In genomic region chr19:46862504-46862835, GRCh38 we compare ENCODE assay signal across 11 cellular contexts. TPM values are rescaled to one million over a fixed set of nuclear protein-coding genes. Genes with fewer than 3 reads are reported as not detected.
A peak's percentile ranks its signal among the peaks of the same experiment; 100 is the strongest.
DNase-seq lines count a peak whose midpoint lies in the region; ATAC-seq and TF ChIP-seq lines count a peak whose summit lies in the region.
"Had no signal": no experiment of that assay in that cellular context is flagged by ENCODE, and none has a peak within 500 bp of the region (broad histone marks: within the 10 kb centered on the region; RNA-seq: fewer than 3 reads in every experiment).

No MANE protein-coding gene starts in this region.

- intact Hi-C loops in Right ventricle myocardium inferior (cut with DNase I) (loop anchor here (1.0 to 5.0 kb wide), 4 partner anchors 45 to 250 kb away; partner anchors contain the start of gene ZC3H4), upper lobe of right lung (cut with DNase I) (no loop called here)

- 27 to 34% methylated on average over 9 of the region's 9 CpGs for WGBS in lung, 2 donors

- peak in 1 of 2 donors; percentile 39 for DNase-seq in cardiac muscle cell (ENCODE audit: low read depth in 1 of 2, low spot score in 1 of 2)
- no peak for DNase-seq in Right ventricle myocardium inferior (ENCODE audit: missing footprints)
- DNase-seq in cardiac fibroblast (ENCODE audit: low read depth in 2 of 2), result peak in 1 of 2 donors; percentile 31
- DNase-seq in lung (ENCODE audit: low spot score), result no peak
- DNase-seq in upper lobe of right lung, result no peak
- DNase-seq in NCI-H1092 (lab: John Stamatoyannopoulos, UW), result no peak
- no peak for DNase-seq in NOMO-1 treated with dmso at 0.1 percent for 144 hours (lab: John Stamatoyannopoulos, UW; ENCODE audit: unreplicated experiment)
- DNase-seq: NCI-H1436 treated with DMSO at 0.1 percent for 48 hours had no signal

- H3K27ac ChIP-seq in cardiac muscle cell, result peak overlapping the region; percentile 98
- peak overlapping the region; percentile 66 to 89 for H3K27ac ChIP-seq in lung (ENCODE audit: low read depth in 1 of 2, low read length in 1 of 2)
- H3K27ac ChIP-seq in upper lobe of right lung, result peak overlapping the region; percentile 47

- ATAC-seq in Right ventricle myocardium inferior (no peak), lung (ENCODE audit: insufficient read depth, low FRiP score) (no peak), upper lobe of right lung (no peak), HG03565 (IDR thresholded peaks at IDR 0.05; ENCODE audit: unreplicated experiment) (no peak)
- ATAC-seq: esophagus mucosa, WTC11 had no signal

- H3K27me3 ChIP-seq in cardiac muscle cell (no peaks in the 10 kb centered on the region), lung (ENCODE audit: control insufficient read depth, insufficient read depth) (no peaks in the 10 kb centered on the region), upper lobe of right lung (no peaks in the 10 kb centered on the region)

- TF ChIP-seq CTCF in cardiac muscle cell (IDR thresholded peaks at IDR 0.05; ENCODE audit: low read depth, low read length) (no peak), cardiac fibroblast (IDR thresholded peaks at IDR 0.05; ENCODE audit: low read depth, low read length) (no peak), lung (IDR thresholded peaks at IDR 0.05; ENCODE audit: control extremely low read depth, extremely low read depth) (no peak), upper lobe of right lung (IDR thresholded peaks at IDR 0.05) (no peak)

- H3K4me1 ChIP-seq in cardiac muscle cell (ENCODE audit: low read depth), result peaks cover 31% of the 10 kb centered on the region
- peaks cover 15 to 19% of the 10 kb centered on the region in 2 donors for H3K4me1 ChIP-seq in lung (ENCODE audit: control insufficient read depth in 2 of 2, insufficient read depth in 2 of 2, low read length in 2 of 2)
- H3K4me1 ChIP-seq in upper lobe of right lung, result peaks cover 57% of the 10 kb centered on the region

- no peaks in the 10 kb centered on the region for H3K9me3 ChIP-seq in cardiac muscle cell (ENCODE audit: low read depth)
- H3K9me3 ChIP-seq in lung (ENCODE audit: control insufficient read depth in 2 of 2, insufficient read depth in 1 of 2, low read length in 1 of 2), result no peaks in the 10 kb centered on the region
- H3K9me3 ChIP-seq in upper lobe of right lung, result no peaks in the 10 kb centered on the region

- H3K4me3 ChIP-seq in cardiac muscle cell (peak overlapping the region; percentile 66), cardiac fibroblast (replicated peaks in 1 of 2; ENCODE audit: low read depth in 2 of 2, low read length in 2 of 2) (peak overlapping the region; percentile 60 to 83), lung (no peak overlapping the region), upper lobe of right lung (peak overlapping the region; percentile 64)

- no peaks in the 10 kb centered on the region for H3K36me3 ChIP-seq in cardiac muscle cell
- no peaks in the 10 kb centered on the region for H3K36me3 ChIP-seq in lung (ENCODE audit: control insufficient read depth in 2 of 2, insufficient read depth in 2 of 2, low read length in 2 of 2)
- H3K36me3 ChIP-seq in upper lobe of right lung, result no peaks in the 10 kb centered on the region

RNA-seq across cellular contexts. Expression of gene ARHGAP35, which starts 1.7 kb away (rescaled TPM):
- total RNA-seq in cardiac muscle cell (31.6 and 36.9 TPM in 2 replicates), Right ventricle myocardium inferior (64.4 TPM), lung (10 to 100 TPM; 48.8 to 53.5 TPM), upper lobe of right lung (63.8 TPM)
- polyA plus RNA-seq in cardiac muscle cell (15.9 and 19.8 TPM in 2 replicates), lung (10 to 100 TPM; 12.2 to 24.2 TPM)

RNA-seq across cellular contexts. Expression of gene AP2S1, which starts 11.8 kb away (rescaled TPM):
- total RNA-seq in cardiac muscle cell, result 76.5 and 139 TPM in 2 replicates
- 206 and 260 TPM in 2 replicates for polyA plus RNA-seq in cardiac muscle cell
- total RNA-seq in Right ventricle myocardium inferior, result 94.7 TPM
- total RNA-seq in lung, result 100 to 1,000 TPM in 1 of 2 donors, 10 to 100 TPM in 1; 73.0 to 190 TPM
- polyA plus RNA-seq in lung, result 100 to 1,000 TPM; 122 to 191 TPM
- 101 TPM for total RNA-seq in upper lobe of right lung

Comparison
In these comparisons a context has a peak if more than half of its experiments do, and no peak if none do; other contexts are left out.
1. H3K27ac ChIP-seq: peak in every context shown above with its lines; median percentile 98 in cardiac muscle cell; 78 in lung; 47 in upper lobe of right lung.